27 cellular contexts compared by ENCODE assay signal in genomic region chr10:103455235-103455634, GRCh38. TPM values are rescaled to one million over a fixed set of nuclear protein-coding genes. Genes with fewer than 3 reads are reported as not detected.
"Had no signal": no experiment of that assay in that cellular context is flagged by ENCODE, and none has a peak within 500 bp of the region (broad histone marks: within the 10 kb centered on the region; RNA-seq: fewer than 3 reads in every experiment).

No MANE protein-coding gene starts in this region.

- H3K9me3 ChIP-seq: SJSA1 had no signal

- H3K27me3 ChIP-seq: SJSA1 had no signal

- H3K36me3 Mint-ChIP-seq: IgD-negative memory B cell had no signal

- ATAC-seq: HepG2 had no signal

- H3K4me3 ChIP-seq: SJSA1, SK-N-MC had no signal

- H3K9me3 Mint-ChIP-seq: IgD-negative memory B cell had no signal

- H3K4me1 ChIP-seq: SJSA1 had no signal

- DNase-seq: KBM-7, MV-4-11, NCI-H1092, NCI-H1105 treated with DMSO at 0.1 percent for 48 hours, NCI-H1417 treated with DMSO at 0.1 percent for 48 hours, NCI-H146, NCI-H1694 treated with DMSO at 0.1 percent for 48 hours, NCI-H1930, NCI-H2081, NCI-H2107, NCI-H2171, NCI-H226, NCI-H446, NCI-H510A, NCI-H524 treated with DMSO at 0.1 percent for 48 hours, NCI-H69, NCI-H774, Right ventricle myocardium superior, RPMI8226, SIG-M5 had no signal

- H3K27ac ChIP-seq: SJSA1, SK-N-MC had no signal

- H3K36me3 ChIP-seq: SJSA1 had no signal

RNA-seq across cellular contexts. Expression of gene CALHM2, which starts 3.1 kb away (rescaled TPM):
- total RNA-seq: HepG2, HT1080, SJSA1 had no signal

RNA-seq across cellular contexts. Expression of gene CALHM1, which starts 3.5 kb away (rescaled TPM):
- total RNA-seq: HT1080, LHCN-M2, MCF 10A, Right ventricle myocardium superior, SJSA1 had no signal
- polyA plus RNA-seq: HepG2 had no signal

RNA-seq across cellular contexts. Expression of gene CALHM3, which starts 23.8 kb away (rescaled TPM):
- total RNA-seq: HepG2, HT1080, LHCN-M2, MCF 10A, Right ventricle myocardium superior, SJSA1 had no signal
- polyA plus RNA-seq: HepG2, IgD-negative memory B cell had no signal

RNA-seq across cellular contexts. Expression of gene NEURL1, which starts 38.3 kb away (rescaled TPM):
- total RNA-seq: HepG2, HT1080, MCF 10A, SJSA1 had no signal
- polyA plus RNA-seq: HepG2 had no signal
